18 cellular contexts compared by ENCODE assay signal in the genomic region with DNA sequence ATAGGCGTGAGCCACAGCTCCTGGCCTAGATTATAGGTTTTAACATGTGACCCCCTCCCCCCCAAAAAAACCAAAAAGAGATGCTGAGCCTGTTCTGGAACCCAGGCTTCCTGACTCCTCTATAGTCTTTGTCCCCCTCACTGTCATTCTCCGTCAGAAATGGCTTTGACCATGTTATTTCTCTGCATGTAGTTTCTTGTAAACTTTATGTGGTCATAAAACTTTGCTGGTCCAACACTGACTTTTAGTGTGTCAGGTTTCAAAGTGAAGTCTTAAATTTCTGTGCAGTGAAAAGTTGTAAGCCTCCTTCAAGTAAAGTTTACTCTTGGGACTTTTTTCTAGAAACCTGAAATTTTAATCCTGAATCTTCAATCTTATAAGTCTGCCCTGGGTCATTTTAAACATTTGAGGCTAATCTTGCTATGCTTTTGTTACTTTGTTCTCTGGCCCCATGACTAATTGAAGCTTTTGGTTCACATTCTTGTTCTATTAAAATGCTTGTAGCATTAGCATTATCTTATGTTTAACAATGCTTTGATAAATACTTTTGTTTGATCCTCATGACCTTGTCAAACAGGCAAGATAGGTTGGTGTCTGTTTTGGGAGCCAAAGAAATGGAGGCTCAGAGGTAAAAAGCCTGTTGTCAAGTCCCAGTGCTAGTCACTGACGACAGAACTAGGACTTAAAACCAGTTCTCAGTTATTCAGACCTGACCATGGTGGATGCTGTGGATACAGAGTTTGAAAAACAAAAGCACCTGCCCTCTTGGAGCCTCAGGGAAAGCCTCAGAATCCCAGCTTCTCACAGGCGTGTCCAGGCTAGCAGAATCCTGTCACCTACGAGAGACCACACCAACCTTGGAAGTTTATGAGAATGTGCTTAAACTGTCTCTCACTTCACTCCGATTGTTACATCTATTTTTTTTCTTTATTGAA.
DNase-seq lines count a peak whose midpoint lies in the region; ATAC-seq and TF ChIP-seq lines count a peak whose summit lies in the region.
"Had no signal": no experiment of that assay in that cellular context is flagged by ENCODE, and none has a peak within 500 bp of the region (broad histone marks: within the 10 kb centered on the region; RNA-seq: fewer than 3 reads in every experiment).

No MANE protein-coding gene starts in this region.

- H3K27me3 ChIP-seq in GM23338 (ENCODE audit: insufficient read depth) (no peaks in the 10 kb centered on the region), PC-3 (ENCODE audit: low read length) (no peaks in the 10 kb centered on the region), trophoblast cell (ENCODE audit: insufficient read depth, low read length) (no peaks in the 10 kb centered on the region)
- H3K27me3 ChIP-seq in effector memory CD4-positive, alpha-beta T cell (replicated peaks; ENCODE audit: control insufficient read depth, insufficient read depth, low read length, poor library complexity, severe bottlenecking): no peaks in the 10 kb centered on the region
- H3K27me3 ChIP-seq: heart left ventricle, testis had no signal

- peaks cover 5% of the 10 kb centered on the region; the same call in 1 of the 3 replicates for H3K36me3 Mint-ChIP-seq in GM23338 (ENCODE audit: low read depth)

- H4K91ac ChIP-seq in trophoblast cell (ENCODE audit: low read depth, low read length): no peak overlapping the region

- H3F3A ChIP-seq in GM23338 (replicated peaks; ENCODE audit: low read depth) (no peaks in the 10 kb centered on the region), PC-3 (ENCODE audit: low read length, unreplicated experiment) (peaks cover 8% of the 10 kb centered on the region)

- H3K4ac ChIP-seq in trophoblast cell (ENCODE audit: low read depth, low read length): no peak overlapping the region

- H3K4me1 ChIP-seq in GM23338 (ENCODE audit: insufficient read depth): peaks cover 22% of the 10 kb centered on the region
- H3K4me1 ChIP-seq in PC-3 (ENCODE audit: insufficient read depth, low read length): peaks cover 39% of the 10 kb centered on the region
- peaks cover 0 to 3% of the 10 kb centered on the region in 2 experiments for H3K4me1 ChIP-seq in trophoblast cell (ENCODE audit: control insufficient read depth in 1 of 2, insufficient read depth in 2 of 2, low read length in 2 of 2)
- H3K4me1 ChIP-seq in effector memory CD4-positive, alpha-beta T cell (ENCODE audit: control insufficient read depth, insufficient read depth, low read length, poor library complexity, severe bottlenecking): no peaks in the 10 kb centered on the region

- H3K79me1 ChIP-seq in trophoblast cell (ENCODE audit: low read length): no peaks in the 10 kb centered on the region

- no peak overlapping the region for H4K8ac ChIP-seq in trophoblast cell (ENCODE audit: low read depth, low read length)

- H3K23ac ChIP-seq in trophoblast cell (ENCODE audit: low read length): no peak overlapping the region

- POLR2A ChIA-PET in PC-3 (lab: Charles Lee; ENCODE audit: unreplicated experiment): no interaction called here

- H3K9me3 ChIP-seq in PC-3 (ENCODE audit: low read length): no peaks in the 10 kb centered on the region
- H3K9me3 ChIP-seq in trophoblast cell (ENCODE audit: insufficient read depth, low read depth, low read length): no peaks in the 10 kb centered on the region
- no peaks in the 10 kb centered on the region for H3K9me3 ChIP-seq in effector memory CD4-positive, alpha-beta T cell (ENCODE audit: control insufficient read depth, low read length)
- H3K9me3 ChIP-seq: heart left ventricle, testis had no signal

- no peak overlapping the region for H3K9ac ChIP-seq in PC-3 (ENCODE audit: low read length)
- H3K9ac ChIP-seq in trophoblast cell (ENCODE audit: low read length): no peak overlapping the region

- H3K9me2 ChIP-seq in GM23338 (ENCODE audit: insufficient read depth) (no peaks in the 10 kb centered on the region), PC-3 (replicated peaks; ENCODE audit: low read length) (no peaks in the 10 kb centered on the region)

- no peak overlapping the region for H2AK5ac ChIP-seq in trophoblast cell (ENCODE audit: low read length)

- no peak overlapping the region for H3K4me3 Mint-ChIP-seq in GM23338

- intact Hi-C loops in PC-3 (cut with micrococcal nuclease): loop anchor here (5.0 to 10.0 kb wide), 2 partner anchors 80 to 148 kb away; no protein-coding TSS in a partner anchor

- DNase-seq in GM23338 (ENCODE audit: low spot score) (peak; percentile 41), PC-3 (peak; percentile 9), epithelial cell of esophagus (ENCODE audit: low read depth) (peak; percentile 94), trophoblast cell (peak; percentile 14 to 27), OCI-M2 (lab: John Stamatoyannopoulos, UW; ENCODE audit: unreplicated experiment) (no peak), dermis blood vessel endothelial cell (no peak)
- no peak for DNase-seq in effector memory CD4-positive, alpha-beta T cell
- DNase-seq: activated CD4-positive, CD25-positive, alpha-beta regulatory T cell treated with anti-CD3 and anti-CD28 coated beads, Interleukin-2, amount 50 U/mL, for 72 hours; activated effector memory CD4-positive, alpha-beta T cell treated with anti-CD3 and anti-CD28 coated beads, Interleukin-2, amount 50 U/mL, for 16 hours; heart left ventricle; NCI-H1092 treated with DMSO at 0.1 percent for 48 hours; occipital lobe; SHP77; stimulated activated CD4-positive, alpha-beta T cell treated with anti-CD3 and anti-CD28 coated beads, Interleukin-4, amount 100 ng/mL, for 24 hours; stimulated activated CD8-positive, alpha-beta memory T cell treated with anti-CD3 and anti-CD28 coated beads, Interleukin-4, amount 100 ng/mL, for 48 hours; T-helper 2 cell; testis had no signal

- no peak overlapping the region for H3K14ac ChIP-seq in trophoblast cell (ENCODE audit: low read length)

- peak overlapping the region; percentile 67; the same call in 1 of the 2 replicates for H3K27ac Mint-ChIP-seq in GM23338

- no peaks in the 10 kb centered on the region for H3K9me3 Mint-ChIP-seq in GM23338

- no peaks in the 10 kb centered on the region for H4K20me1 ChIP-seq in GM23338 (replicated peaks; ENCODE audit: insufficient read depth)
- 0 out of 2 replicates have a peak, but pooled peaks cover 5% of the 10 kb centered on the region for H4K20me1 ChIP-seq in PC-3 (ENCODE audit: low read length)

- H2BK5ac ChIP-seq in trophoblast cell (ENCODE audit: low read depth, low read length, poor library complexity): no peak overlapping the region

- no CpG with 5 or more reads among the region's 6 CpGs for WGBS in trophoblast cell (ENCODE audit: extremely low coverage, insufficient coverage, insufficient read length)

- H3K36me3 ChIP-seq in GM23338 (ENCODE audit: insufficient read depth) (no peaks in the 10 kb centered on the region), PC-3 (ENCODE audit: low read depth, low read length) (peaks cover 6% of the 10 kb centered on the region; the same call in 1 of the 2 replicates), trophoblast cell (ENCODE audit: control insufficient read depth in 1 of 2, insufficient read depth in 2 of 2, low read length in 2 of 2) (peaks cover 3 to 7% of the 10 kb centered on the region in 2 experiments)
- peaks cover 20% of the 10 kb centered on the region for H3K36me3 ChIP-seq in effector memory CD4-positive, alpha-beta T cell (ENCODE audit: control insufficient read depth, insufficient read depth, low read length)

- ATAC-seq in GM23338: peak; percentile 76
- ATAC-seq in PC-3: no peak
- ATAC-seq in GM21825 (IDR thresholded peaks at IDR 0.05; ENCODE audit: unreplicated experiment): no peak
- ATAC-seq: heart left ventricle had no signal

- H3K18ac ChIP-seq in trophoblast cell (ENCODE audit: low read length): no peak overlapping the region

- H3K27ac ChIP-seq in GM23338 (ENCODE audit: low read depth): 0 out of 2 replicates have a peak overlapping the region, but pooled peaks have one; percentile 66
- H3K27ac ChIP-seq in PC-3 (ENCODE audit: low read length): no peak overlapping the region
- H3K27ac ChIP-seq in trophoblast cell (ENCODE audit: low read depth, low read length): no peak overlapping the region
- no peak overlapping the region for H3K27ac ChIP-seq in effector memory CD4-positive, alpha-beta T cell (ENCODE audit: insufficient read depth, low read length, poor library complexity, severe bottlenecking)
- H3K27ac ChIP-seq: heart left ventricle, testis had no signal

- TF ChIP-seq CTCF in GM23338 (conservative IDR thresholded peaks at IDR 0.05; ENCODE audit: low read depth in 2 of 2): no peak
- TF ChIP-seq CTCF in PC-3 (conservative IDR thresholded peaks at IDR 0.05; ENCODE audit: low read depth, low read length): no peak
- no peak for TF ChIP-seq CTCF in epithelial cell of esophagus (IDR thresholded peaks at IDR 0.05; ENCODE audit: insufficient read depth, low read depth, low read length, missing control alignments)

- BruUV-seq in PC-3 (replicated peaks; lab: Mats Ljungman, UMichigan): no TSS peak

- CTCF ChIA-PET in PC-3 (lab: Charles Lee): no interaction called here

- H2AFZ ChIP-seq in GM23338: no peak overlapping the region
- H2AFZ ChIP-seq in PC-3 (ENCODE audit: low read length): no peak overlapping the region
- H2AFZ ChIP-seq in trophoblast cell (ENCODE audit: insufficient read depth, low read length, poor library complexity): no peak overlapping the region

- H4K12ac ChIP-seq in trophoblast cell (ENCODE audit: low read depth, low read length): no peak overlapping the region

- H3K4me3 ChIP-seq in GM23338: no peak overlapping the region
- H3K4me3 ChIP-seq in PC-3 (ENCODE audit: low read length): no peak overlapping the region
- no peak overlapping the region for H3K4me3 ChIP-seq in epithelial cell of esophagus (ENCODE audit: low read length)
- no peak overlapping the region for H3K4me3 ChIP-seq in trophoblast cell (ENCODE audit: low read depth, low read length)
- H3K4me3 ChIP-seq in effector memory CD4-positive, alpha-beta T cell (ENCODE audit: insufficient read depth, low read depth, low read length, poor library complexity, severe bottlenecking): no peak overlapping the region
- H3K4me3 ChIP-seq: heart left ventricle, testis had no signal

- peaks cover 29% of the 10 kb centered on the region for H3K4me1 Mint-ChIP-seq in GM23338

- H2BK120ac ChIP-seq in trophoblast cell (ENCODE audit: insufficient read depth, low read length, poor library complexity): no peak overlapping the region

- H3K79me2 ChIP-seq in GM23338 (replicated peaks; ENCODE audit: insufficient read depth) (no peaks in the 10 kb centered on the region), PC-3 (ENCODE audit: low read length) (no peaks in the 10 kb centered on the region), trophoblast cell (ENCODE audit: control insufficient read depth, insufficient read depth, low read length, poor library complexity) (no peaks in the 10 kb centered on the region)

- no peak overlapping the region for H2BK12ac ChIP-seq in trophoblast cell (ENCODE audit: low read length)

- H3K4me2 ChIP-seq in GM23338 (peak overlapping the region; percentile 9; the same call in 1 of the 2 replicates), PC-3 (ENCODE audit: low read length) (no peak overlapping the region), trophoblast cell (ENCODE audit: low read length) (no peak overlapping the region)

- H3K27me3 Mint-ChIP-seq in GM23338 (ENCODE audit: insufficient read depth, low read depth, poor library complexity): no peaks in the 10 kb centered on the region

TF ChIP-seq in GM23338, 12 proteins besides CTCF, POLR2A, EP300 and RAD21 (continues in another document):
- TF ChIP-seq NANOG (IDR thresholded peaks at IDR 0.05; ENCODE audit: borderline replicate concordance) (no peak), EZH2phosphoT487 (IDR thresholded peaks at IDR 0.05; ENCODE audit: unreplicated experiment) (no peak)

Comparison
In these comparisons a context has a peak if more than half of its experiments do, and no peak if none do; other contexts are left out.
1. DNase-seq: peak in GM23338 (single experiment), PC-3 (single experiment), epithelial cell of esophagus (single experiment) and trophoblast cell (2 of 2); none in OCI-M2 (single experiment), dermis blood vessel endothelial cell (single experiment) and effector memory CD4-positive, alpha-beta T cell (0 of 3).